In genomic region chr12:3869860-3870259, GRCh38 we compare ENCODE assay signal across 11 cellular contexts. TPM values are rescaled to one million over a fixed set of nuclear protein-coding genes. Genes with fewer than 3 reads are reported as not detected.
DNase-seq lines count a peak whose midpoint lies in the region; ATAC-seq and TF ChIP-seq lines count a peak whose summit lies in the region.
"Had no signal": no experiment of that assay in that cellular context is flagged by ENCODE, and none has a peak within 500 bp of the region (broad histone marks: within the 10 kb centered on the region; RNA-seq: fewer than 3 reads in every experiment).

No MANE protein-coding gene starts in this region.

- H3K27me3 ChIP-seq in tibial nerve: no peaks in the 10 kb centered on the region

- DNase-seq in activated CD4-positive, CD25-positive, alpha-beta regulatory T cell (lab: John Stamatoyannopoulos, UW): no peak
- DNase-seq in activated B cell treated with CpG ODN at 0.5 μM for 24 hours (no peak), coronary artery (ENCODE audit: low spot score) (no peak), left lobe of liver (ENCODE audit: low spot score) (no peak), tibial nerve (ENCODE audit: low spot score in 2 of 2) (no peak), NCI-H2107 (lab: John Stamatoyannopoulos, UW) (no peak)
- DNase-seq in stimulated activated effector memory CD8-positive, alpha-beta T cell treated with anti-CD3 and anti-CD28 coated beads, Interleukin-12 subunit alpha, Interleukin-12 subunit beta, amount 100 ng/mL, for 72 hours (ENCODE audit: low spot score in 2 of 2): no peak
- DNase-seq: glutamatergic neuron, NCI-H2171 treated with DMSO at 0.1 percent for 48 hours, SHP77 had no signal

- TF ChIP-seq POLR2A in tibial nerve (IDR thresholded peaks at IDR 0.05): no peak

- H3K36me3 ChIP-seq in tibial nerve: peaks cover 0 to 6% (median 0%) of the 10 kb centered on the region in 3 donors

- peaks cover 0 to 14% (median 0%) of the 10 kb centered on the region in 4 donors for H3K9me3 ChIP-seq in tibial nerve

- CTCF ChIA-PET in activated B cell treated with CpG ODN at 0.5 μM for 24 hours (lab: Charles Lee): interaction anchor here (0.9 to 1.4 kb wide), 4 partner anchors 10 to 67 kb away, joined by 3 to 4 read pairs (median 3); no protein-coding TSS in a partner anchor

- POLR2A ChIA-PET in activated B cell treated with CpG ODN at 0.5 μM for 24 hours (lab: Charles Lee): interaction anchor here (1.4 to 2.0 kb wide), 3 partner anchors 116 to 402 kb away, joined by 3 to 5 read pairs (median 4); partner anchors contain the start of gene CRACR2A

- TF ChIP-seq CTCF in activated B cell treated with CpG ODN at 0.5 μM for 24 hours (IDR thresholded peaks at IDR 0.05): no peak
- no peak for TF ChIP-seq CTCF in coronary artery (IDR thresholded peaks at IDR 0.05)
- TF ChIP-seq CTCF in tibial nerve (IDR thresholded peaks at IDR 0.05): no peak

- H3K9me3 Mint-ChIP-seq in activated B cell treated with CpG ODN at 0.5 μM for 24 hours: peaks cover 9% of the 10 kb centered on the region
- peaks cover 11% of the 10 kb centered on the region for H3K9me3 Mint-ChIP-seq in stimulated activated effector memory CD8-positive, alpha-beta T cell treated with anti-CD3 and anti-CD28 coated beads, Interleukin-12 subunit alpha, Interleukin-12 subunit beta, amount 100 ng/mL, for 72 hours

- intact Hi-C loops in activated B cell treated with CpG ODN at 0.5 μM for 24 hours (cut with micrococcal nuclease): loop anchor here (5.0 to 10.0 kb wide), 2 partner anchors 277 to 945 kb away; no protein-coding TSS in a partner anchor

- no peak for TF ChIP-seq EP300 in tibial nerve (IDR thresholded peaks at IDR 0.05)

- H3K27me3 Mint-ChIP-seq in activated B cell treated with CpG ODN at 0.5 μM for 24 hours: no peaks in the 10 kb centered on the region

- peak overlapping the region; percentile 31 for H3K4me3 ChIP-seq in coronary artery
- peak overlapping the region in 1 of 4 donors; percentile 4 for H3K4me3 ChIP-seq in tibial nerve

- peak overlapping the region; percentile 62 for H3K27ac Mint-ChIP-seq in activated B cell treated with CpG ODN at 0.5 μM for 24 hours
- peak overlapping the region; percentile 97 for H3K27ac Mint-ChIP-seq in stimulated activated effector memory CD8-positive, alpha-beta T cell treated with anti-CD3 and anti-CD28 coated beads, Interleukin-12 subunit alpha, Interleukin-12 subunit beta, amount 100 ng/mL, for 72 hours

- H3K36me3 Mint-ChIP-seq in activated B cell treated with CpG ODN at 0.5 μM for 24 hours (ENCODE audit: low read depth): peaks cover 23% of the 10 kb centered on the region
- H3K36me3 Mint-ChIP-seq in stimulated activated effector memory CD8-positive, alpha-beta T cell treated with anti-CD3 and anti-CD28 coated beads, Interleukin-12 subunit alpha, Interleukin-12 subunit beta, amount 100 ng/mL, for 72 hours: no peaks in the 10 kb centered on the region

- peak overlapping the region; percentile 77 for H3K4me3 Mint-ChIP-seq in activated B cell treated with CpG ODN at 0.5 μM for 24 hours
- peak overlapping the region; percentile 96 for H3K4me3 Mint-ChIP-seq in stimulated activated effector memory CD8-positive, alpha-beta T cell treated with anti-CD3 and anti-CD28 coated beads, Interleukin-12 subunit alpha, Interleukin-12 subunit beta, amount 100 ng/mL, for 72 hours

- peaks cover 0 to 34% (median 13%) of the 10 kb centered on the region in 4 donors for H3K4me1 ChIP-seq in tibial nerve

- no peak overlapping the region for H3K27ac ChIP-seq in coronary artery
- peak overlapping the region in 2 of 4 donors; percentile 13 to 42 for H3K27ac ChIP-seq in tibial nerve

- WGBS in tibial nerve, 2 donors: 79 to 83% methylated on average over 6 of the region's 6 CpGs

- peak; percentile 11 to 12 for ATAC-seq in activated CD4-positive, CD25-positive, alpha-beta regulatory T cell treated with anti-CD3 and anti-CD28 coated beads, Interleukin-2, amount 50 U/mL, for 24 hours
- no peak for ATAC-seq in activated B cell treated with CpG ODN at 0.5 μM for 24 hours (ENCODE audit: low read depth)
- no peak for ATAC-seq in stimulated activated effector memory CD8-positive, alpha-beta T cell treated with anti-CD3 and anti-CD28 coated beads, Interleukin-12 subunit alpha, Interleukin-12 subunit beta, amount 100 ng/mL, for 72 hours
- no peak for ATAC-seq in left lobe of liver

- H3K4me1 Mint-ChIP-seq in activated B cell treated with CpG ODN at 0.5 μM for 24 hours: peaks cover 50% of the 10 kb centered on the region
- peaks cover 46% of the 10 kb centered on the region for H3K4me1 Mint-ChIP-seq in stimulated activated effector memory CD8-positive, alpha-beta T cell treated with anti-CD3 and anti-CD28 coated beads, Interleukin-12 subunit alpha, Interleukin-12 subunit beta, amount 100 ng/mL, for 72 hours

RNA-seq across cellular contexts. Expression of gene PARP11, which starts 3.3 kb away (rescaled TPM):
- 21.4 and 27.2 TPM in 2 replicates for total RNA-seq in activated B cell treated with CpG ODN at 0.5 μM for 24 hours
- 4.8 TPM for total RNA-seq in left lobe of liver
- total RNA-seq in tibial nerve: 10 to 100 TPM in 1 of 4 donors, 1 to 10 TPM in 3; 4.3 to 10.7 (median 5.7) TPM

Comparison
In these comparisons a context has a peak if more than half of its experiments do, and no peak if none do; other contexts are left out.
1. ATAC-seq: peak in activated CD4-positive, CD25-positive, alpha-beta regulatory T cell treated with anti-CD3 and anti-CD28 coated beads, Interleukin-2, amount 50 U/mL, for 24 hours (2 of 2); none in activated B cell treated with CpG ODN at 0.5 μM for 24 hours (single experiment), stimulated activated effector memory CD8-positive, alpha-beta T cell treated with anti-CD3 and anti-CD28 coated beads, Interleukin-12 subunit alpha, Interleukin-12 subunit beta, amount 100 ng/mL, for 72 hours (single experiment) and left lobe of liver (single experiment).